Comparison of ENCODE assay signal across 14 cellular contexts in the genomic region with DNA sequence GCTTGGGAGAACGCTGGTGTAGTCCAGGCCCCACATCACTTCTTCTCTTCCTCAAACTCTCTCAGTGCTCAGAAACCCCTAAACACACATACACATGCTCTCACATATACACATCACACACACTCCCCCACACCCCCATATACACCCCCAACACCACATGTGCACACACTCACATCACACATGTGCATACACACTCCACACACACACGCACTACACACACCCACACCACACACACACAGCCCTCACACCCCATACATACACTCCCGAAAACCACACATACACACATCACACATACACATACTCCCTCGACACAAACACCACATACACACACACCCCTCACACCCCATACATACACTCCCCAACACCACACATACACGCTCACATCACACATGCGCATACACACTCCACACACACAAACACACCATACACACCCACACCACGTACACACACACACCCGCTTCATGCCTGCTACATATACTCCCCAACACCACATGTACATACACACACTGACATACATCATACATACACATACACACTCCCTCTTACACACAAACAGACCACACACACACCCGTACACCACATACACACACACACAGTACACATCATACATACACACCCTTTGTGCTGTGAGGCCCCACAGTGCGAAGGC.
DNase-seq lines count a peak whose midpoint lies in the region; ATAC-seq and TF ChIP-seq lines count a peak whose summit lies in the region.
"Had no signal": no experiment of that assay in that cellular context is flagged by ENCODE, and none has a peak within 500 bp of the region (broad histone marks: within the 10 kb centered on the region; RNA-seq: fewer than 3 reads in every experiment).

No MANE protein-coding gene starts in this region.

- no peak overlapping the region for H2BK20ac ChIP-seq in H9 (ENCODE audit: low read depth, low read length, poor library complexity, severe bottlenecking)

- no peak overlapping the region for H2AFZ ChIP-seq in H9 (ENCODE audit: low read length)

- H3K4me3 ChIP-seq in SJSA1 (no peak overlapping the region), lower lobe of right lung (peak overlapping the region; percentile 10), stomach (no peak overlapping the region)
- H3K4me3 ChIP-seq: right atrium auricular region had no signal

- H3K4me2 ChIP-seq in H9 (ENCODE audit: insufficient read depth, insufficient read length, low read length), result no peak overlapping the region

- 100% methylated on average over 7 of the region's 10 CpGs for WGBS in H9 (ENCODE audit: extremely low coverage, insufficient read length, low lambda C conversion rate)
- 87 to 96% (median 88%) methylated on average over 9 to 10 of the region's 10 CpGs for WGBS in stomach, 5 donors

- H4K8ac ChIP-seq in H9 (replicated peaks; ENCODE audit: insufficient read length, low read depth, low read length), result no peak overlapping the region

- H3K9me3 Mint-ChIP-seq in H9, result no peaks in the 10 kb centered on the region
- H3K9me3 Mint-ChIP-seq: naive thymus-derived CD8-positive, alpha-beta T cell had no signal

- H3K9me3 ChIP-seq in H9 (ENCODE audit: control insufficient read depth, low read depth, low read length) (no peaks in the 10 kb centered on the region), SJSA1 (replicated peaks) (no peaks in the 10 kb centered on the region), lower lobe of right lung (no peaks in the 10 kb centered on the region), stomach (no peaks in the 10 kb centered on the region)
- H3K9me3 ChIP-seq: right atrium auricular region had no signal

- no peak for ATAC-seq in lower lobe of right lung
- ATAC-seq: naive thymus-derived CD8-positive, alpha-beta T cell had no signal

- H3K36me3 ChIP-seq in SJSA1, result no peaks in the 10 kb centered on the region
- H3K36me3 ChIP-seq in lower lobe of right lung, result no peaks in the 10 kb centered on the region
- H3K36me3 ChIP-seq in stomach, result no peaks in the 10 kb centered on the region
- H3K36me3 ChIP-seq: right atrium auricular region had no signal

- H3K18ac ChIP-seq in H9 (ENCODE audit: insufficient read length, low read depth, low read length), result peak overlapping the region; percentile 32

- no peaks in the 10 kb centered on the region for H3K27me3 Mint-ChIP-seq in H9 (ENCODE audit: low read depth)
- H3K27me3 Mint-ChIP-seq: naive thymus-derived CD8-positive, alpha-beta T cell had no signal

- H4K20me1 ChIP-seq in H9 (ENCODE audit: control insufficient read depth, insufficient read depth, insufficient read length), result no peaks in the 10 kb centered on the region

- H3K14ac ChIP-seq in H9 (ENCODE audit: insufficient read depth, low read length), result no peak overlapping the region

- H3K36me3 Mint-ChIP-seq in H9 (ENCODE audit: insufficient read depth in 1 of 3, low read depth in 3 of 3), result no peaks in the 10 kb centered on the region
- H3K36me3 Mint-ChIP-seq: naive thymus-derived CD8-positive, alpha-beta T cell had no signal

- peak overlapping the region in 1 of 3 experiments; percentile 30; a peak in 1 of 7 replicates for H3K27ac Mint-ChIP-seq in H9

- no peak for TF ChIP-seq POLR2A in stomach (IDR thresholded peaks at IDR 0.05)

- no peak overlapping the region for H3K4ac ChIP-seq in H9 (ENCODE audit: low read depth, low read length)

- H3T11ph ChIP-seq in H9 (ENCODE audit: low read length), result no peak overlapping the region

- H3K4me1 ChIP-seq in H9 (ENCODE audit: insufficient read depth, low read length), result peaks cover 7% of the 10 kb centered on the region; the same call in 1 of the 2 replicates
- H3K4me1 ChIP-seq in SJSA1 (replicated peaks), result peaks cover 78% of the 10 kb centered on the region
- peaks cover 82% of the 10 kb centered on the region for H3K4me1 ChIP-seq in lower lobe of right lung
- peaks cover 13 to 39% (median 15%) of the 10 kb centered on the region in 4 donors for H3K4me1 ChIP-seq in stomach

- peaks cover 40 to 46% of the 10 kb centered on the region in 2 experiments for H3K4me1 Mint-ChIP-seq in H9

- no peak overlapping the region for H3K56ac ChIP-seq in H9 (ENCODE audit: insufficient read length, low read depth, low read length)

- H3K23me2 ChIP-seq in H9 (ENCODE audit: insufficient read length, low read depth, low read length, poor library complexity, severe bottlenecking), result no peaks in the 10 kb centered on the region

- DNase-seq in H9 (no peak), SJSA1 (ENCODE audit: low read depth in 1 of 2, low spot score in 2 of 2) (no peak), lower lobe of right lung (no peak), stomach (no peak), NCI-H1092 treated with DMSO at 0.1 percent for 48 hours (lab: John Stamatoyannopoulos, UW) (no peak), NCI-H187 (lab: John Stamatoyannopoulos, UW) (no peak)
- DNase-seq in stimulated activated CD8-positive, alpha-beta memory T cell treated with anti-CD3 and anti-CD28 coated beads, Interleukin-4, amount 100 ng/mL, for 48 hours, result no peak
- DNase-seq: activated CD4-positive, alpha-beta T cell treated with anti-CD3 and anti-CD28 coated beads, Interleukin-2, amount 50 U/mL, for 48 hours; DMS79 treated with DMSO at 0.1 percent for 48 hours; naive thymus-derived CD8-positive, alpha-beta T cell; NCI-H526 treated with DMSO at 0.1 percent for 48 hours; substantia nigra had no signal

- TF ChIP-seq EP300 in stomach (IDR thresholded peaks at IDR 0.05), result no peak

- no peak overlapping the region for H3K4me3 Mint-ChIP-seq in H9
- H3K4me3 Mint-ChIP-seq: naive thymus-derived CD8-positive, alpha-beta T cell had no signal

- no peak overlapping the region for H3K27ac ChIP-seq in H9 (ENCODE audit: insufficient read length, low read depth, low read length)
- H3K27ac ChIP-seq in SJSA1, result peak overlapping the region; percentile 70
- H3K27ac ChIP-seq in lower lobe of right lung, result peak overlapping the region; percentile 84
- H3K27ac ChIP-seq in stomach, result peak overlapping the region in 4 of 5 donors; percentile 40 to 79 (median 70)
- H3K27ac ChIP-seq: C4-2B had no signal

- no peak overlapping the region for H3K23ac ChIP-seq in H9 (ENCODE audit: insufficient read length, low read depth, low read length)

- H4K5ac ChIP-seq in H9 (ENCODE audit: insufficient read length, low read depth, low read length), result peak overlapping the region; percentile 4

- no peak for TF ChIP-seq CTCF in H9 (conservative IDR thresholded peaks at IDR 0.05)
- no peak for TF ChIP-seq CTCF in lower lobe of right lung (IDR thresholded peaks at IDR 0.05)
- TF ChIP-seq CTCF in stomach (IDR thresholded peaks at IDR 0.05), result no peak

- H3K9ac ChIP-seq in H9 (ENCODE audit: extremely low read depth, insufficient read length, low read length), result no peak overlapping the region

- H2AK5ac ChIP-seq in H9 (ENCODE audit: insufficient read length, low read length), result no peak overlapping the region

- no peak overlapping the region for H2BK12ac ChIP-seq in H9 (ENCODE audit: insufficient read length, low read depth, low read length)

- no peaks in the 10 kb centered on the region for H3K79me2 ChIP-seq in H9 (ENCODE audit: insufficient read depth, low read length)

- H2BK15ac ChIP-seq in H9 (ENCODE audit: low read depth, low read length), result no peak overlapping the region

- no peak overlapping the region for H2BK120ac ChIP-seq in H9 (ENCODE audit: low read depth, low read length, poor library complexity, severe bottlenecking)

- H3K27me3 ChIP-seq in H9 (ENCODE audit: insufficient read depth, low read length), result no peaks in the 10 kb centered on the region
- no peaks in the 10 kb centered on the region for H3K27me3 ChIP-seq in SJSA1 (replicated peaks)
- no peaks in the 10 kb centered on the region for H3K27me3 ChIP-seq in lower lobe of right lung (ENCODE audit: low read depth)
- no peaks in the 10 kb centered on the region for H3K27me3 ChIP-seq in stomach
- H3K27me3 ChIP-seq: right atrium auricular region had no signal

- H2BK5ac ChIP-seq in H9 (ENCODE audit: insufficient read length, low read length), result no peak overlapping the region

- H4K91ac ChIP-seq in H9 (ENCODE audit: insufficient read length, low read depth, low read length), result no peak overlapping the region

- intact Hi-C loops in lower lobe of right lung (cut with DNase I), result no loop called here
- intact Hi-C loops in stomach (cut with DNase I; ENCODE audit: low total_unique reads), result no loop called here

- H3K79me1 ChIP-seq in H9 (ENCODE audit: insufficient read depth, low read depth, low read length, poor library complexity, severe bottlenecking), result no peaks in the 10 kb centered on the region
